ENCODE assay signal across 24 cellular contexts in the genomic region with DNA sequence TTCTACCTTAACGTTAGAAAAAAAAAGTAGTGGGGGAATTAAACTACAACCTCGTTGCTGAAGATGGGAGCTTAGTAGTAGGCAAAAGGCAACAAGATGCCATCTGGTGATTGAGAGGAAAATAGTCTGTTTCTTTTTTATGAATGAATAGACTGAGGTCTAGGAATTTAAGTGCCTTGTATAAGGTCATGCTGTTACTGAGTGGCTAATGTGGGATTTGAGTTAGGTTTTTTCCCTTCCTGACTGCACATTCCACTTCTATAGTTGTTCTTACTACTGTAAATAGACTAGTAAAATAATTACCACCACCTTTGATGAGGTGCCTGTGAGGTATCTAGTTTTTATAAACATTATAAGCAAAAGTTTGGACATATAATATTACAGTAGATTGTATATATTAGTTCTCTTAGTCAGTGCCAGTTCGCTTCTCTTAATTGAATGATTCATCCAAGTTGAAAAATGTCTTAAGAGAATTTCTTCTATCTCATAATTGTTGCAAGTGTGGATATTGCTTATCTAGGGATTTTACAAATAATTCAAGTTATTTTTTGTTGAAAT. TPM values are rescaled to one million over a fixed set of nuclear protein-coding genes. Genes with fewer than 3 reads are reported as not detected.
DNase-seq lines count a peak whose midpoint lies in the region; FAIRE-seq and TF ChIP-seq lines count a peak whose summit lies in the region.
"Had no signal": no experiment of that assay in that cellular context is flagged by ENCODE, and none has a peak within 500 bp of the region (broad histone marks: within the 10 kb centered on the region; RNA-seq: fewer than 3 reads in every experiment).

No MANE protein-coding gene starts in this region.

- peaks cover 54% of the 10 kb centered on the region for H3K36me3 Mint-ChIP-seq in HFFc6 (ENCODE audit: low read depth)

- WGBS in mesenchymal stem cell: 89% methylated on average over 2 of the region's 3 CpGs

- no peak overlapping the region for H3K27ac ChIP-seq in mesenchymal stem cell (ENCODE audit: low read length, poor library complexity, severe bottlenecking)
- H3K27ac ChIP-seq: HL-60, PC-9, SJCRH30 had no signal

- DNase-seq in EH (ENCODE audit: low read depth) (peak; percentile 43), HFFc6 (no peak), choroid plexus epithelial cell (ENCODE audit: low read depth) (peak; percentile 39), mesenchymal stem cell (peak; percentile 37), DMS53 treated with DMSO at 0.1 percent for 48 hours (lab: John Stamatoyannopoulos, UW; ENCODE audit: unreplicated experiment) (no peak), GM12892 (ENCODE audit: insufficient read length) (no peak), GM13977 (ENCODE audit: low spot score) (no peak)
- DNase-seq: Calu3; CD4-positive, alpha-beta T cell; DMS79 treated with DMSO at 0.1 percent for 48 hours; GF-D8; MV-4-11; NCI-H1417; NCI-H187 treated with DMSO at 0.1 percent for 48 hours; NCI-H510A; NCI-H774; PC-9; SJCRH30 had no signal

- H3K79me1 ChIP-seq in mesenchymal stem cell (replicated peaks; ENCODE audit: low read length, poor library complexity, severe bottlenecking): peaks cover 13% of the 10 kb centered on the region

- H3K9me3 Mint-ChIP-seq in HFFc6: no peaks in the 10 kb centered on the region
- H3K9me3 Mint-ChIP-seq: CD4-positive, alpha-beta T cell had no signal

- no peak overlapping the region for H2AK5ac ChIP-seq in mesenchymal stem cell (ENCODE audit: low read length, severe bottlenecking)

- no peaks in the 10 kb centered on the region for H3K4me1 ChIP-seq in mesenchymal stem cell (ENCODE audit: control insufficient read depth, insufficient read depth, low read depth, low read length)
- H3K4me1 ChIP-seq: HAP-1, SJCRH30 had no signal

- in situ Hi-C loops in GM13977 (cut with MboI; ENCODE audit: low pct_unique_long_range_greater_than_20kb, low sequenced_read_pairs, unreplicated experiment): no loop called here

- H3K4me1 Mint-ChIP-seq in HFFc6 (ENCODE audit: low read depth): peaks cover 24% of the 10 kb centered on the region
- H3K4me1 Mint-ChIP-seq: B cell had no signal

- H3K27ac Mint-ChIP-seq in HFFc6: peak overlapping the region; percentile 59
- H3K27ac Mint-ChIP-seq: B cell; CD4-positive, alpha-beta T cell had no signal

- no peak overlapping the region for H2AFZ ChIP-seq in mesenchymal stem cell (ENCODE audit: low read depth, low read length)
- H2AFZ ChIP-seq: PC-9 had no signal

- no peak overlapping the region for H3K18ac ChIP-seq in mesenchymal stem cell (ENCODE audit: low read depth in 1 of 2, low read length in 2 of 2)

- H3K4me3 ChIP-seq in choroid plexus epithelial cell (ENCODE audit: low read depth, low read length) (no peak overlapping the region), mesenchymal stem cell (ENCODE audit: insufficient read depth in 1 of 2, low read depth in 1 of 2, low read length in 2 of 2) (no peak overlapping the region)
- H3K4me3 ChIP-seq: HAP-1, PC-9, SJCRH30 had no signal

- no peak overlapping the region for H2BK120ac ChIP-seq in mesenchymal stem cell (ENCODE audit: low read depth, low read length)

- no peak overlapping the region for H3K14ac ChIP-seq in mesenchymal stem cell (ENCODE audit: low read length in 2 of 2)

- no peak for TF ChIP-seq POLR2A in GM12892 (IDR thresholded peaks at IDR 0.05; ENCODE audit: low read depth, low read length)

- no peak overlapping the region for H2BK5ac ChIP-seq in mesenchymal stem cell (ENCODE audit: low read depth, low read length, poor library complexity, severe bottlenecking)

- no peak for FAIRE-seq in GM12892 (lab: Jason Lieb, UNC)
- FAIRE-seq: GM12891, GM19239, HTR-8/SVneo had no signal

- TF ChIP-seq CTCF in HFFc6 (IDR thresholded peaks at IDR 0.05) (no peak), choroid plexus epithelial cell (conservative IDR thresholded peaks at IDR 0.05; ENCODE audit: low read depth, low read length) (no peak), GM13977 (IDR thresholded peaks at IDR 0.05; ENCODE audit: extremely low read depth, insufficient read depth, missing control alignments) (no peak)

- peaks cover 4 to 67% of the 10 kb centered on the region in 2 experiments for H3K36me3 ChIP-seq in mesenchymal stem cell (ENCODE audit: control insufficient read depth in 1 of 2, insufficient read depth in 2 of 2, low read depth in 1 of 2, low read length in 2 of 2)

- no peaks in the 10 kb centered on the region for H3K27me3 Mint-ChIP-seq in HFFc6 (ENCODE audit: insufficient read depth)
- H3K27me3 Mint-ChIP-seq: B cell; CD4-positive, alpha-beta T cell had no signal

- no peak overlapping the region for H3K4me2 ChIP-seq in mesenchymal stem cell (ENCODE audit: low read length, poor library complexity, severe bottlenecking)
- H3K4me2 ChIP-seq: PC-9 had no signal

- no peak overlapping the region for H3K9ac ChIP-seq in mesenchymal stem cell (ENCODE audit: low read length)

- H3K4me3 Mint-ChIP-seq in HFFc6: no peak overlapping the region
- H3K4me3 Mint-ChIP-seq: B cell; CD4-positive, alpha-beta T cell had no signal

- H4K8ac ChIP-seq in mesenchymal stem cell (ENCODE audit: low read length): no peak overlapping the region

- H2BK12ac ChIP-seq in mesenchymal stem cell (ENCODE audit: low read length in 2 of 2): no peak overlapping the region

- H3K9me3 ChIP-seq in mesenchymal stem cell (ENCODE audit: control insufficient read depth, low read length): peaks cover 16% of the 10 kb centered on the region
- H3K9me3 ChIP-seq: HAP-1 had no signal

- no peak overlapping the region for H2BK15ac ChIP-seq in mesenchymal stem cell (ENCODE audit: low read depth, poor library complexity, severe bottlenecking)

- no peak overlapping the region for H4K91ac ChIP-seq in mesenchymal stem cell (ENCODE audit: low read length)

- no peak overlapping the region for H3K23ac ChIP-seq in mesenchymal stem cell (ENCODE audit: low read length in 2 of 2)

- no peak overlapping the region for H3K4ac ChIP-seq in mesenchymal stem cell (ENCODE audit: low read depth in 1 of 2, low read length in 2 of 2)

- H3K27me3 ChIP-seq in mesenchymal stem cell (ENCODE audit: control insufficient read depth in 1 of 2, insufficient read depth in 1 of 2, low read length in 2 of 2): no peaks in the 10 kb centered on the region
- H3K27me3 ChIP-seq: SJCRH30 had no signal

RNA-seq across cellular contexts. Expression of a gene that starts 19.1 kb away (rescaled TPM):
- 1 to 10 TPM; 1.6 to 3.0 (median 2.4) TPM for total RNA-seq in HFFc6 (2021; fragmentation: NEBNext Ultra II Directional; extraction: Animal tissue kit (Norgen Biotek cat#: 25700))
- polyA plus RNA-seq in mesenchymal stem cell (2013, experiment 1 of 2): 2.6 TPM
- polyA plus RNA-seq in mesenchymal stem cell (2013, experiment 2 of 2): 3.1 TPM
- 13.2 TPM for polyA plus RNA-seq in GM12892 (2012; ENCODE audit: missing spikeins)

Comparison
In these comparisons a context has a peak if more than half of its experiments do, and no peak if none do; other contexts are left out.
1. DNase-seq: peak in EH (single experiment), choroid plexus epithelial cell (single experiment) and mesenchymal stem cell (single experiment); none in HFFc6 (single experiment), DMS53 treated with DMSO at 0.1 percent for 48 hours (single experiment), GM12892 (single experiment) and GM13977 (single experiment).